9 cellular contexts compared by ENCODE assay signal in the genomic region with DNA sequence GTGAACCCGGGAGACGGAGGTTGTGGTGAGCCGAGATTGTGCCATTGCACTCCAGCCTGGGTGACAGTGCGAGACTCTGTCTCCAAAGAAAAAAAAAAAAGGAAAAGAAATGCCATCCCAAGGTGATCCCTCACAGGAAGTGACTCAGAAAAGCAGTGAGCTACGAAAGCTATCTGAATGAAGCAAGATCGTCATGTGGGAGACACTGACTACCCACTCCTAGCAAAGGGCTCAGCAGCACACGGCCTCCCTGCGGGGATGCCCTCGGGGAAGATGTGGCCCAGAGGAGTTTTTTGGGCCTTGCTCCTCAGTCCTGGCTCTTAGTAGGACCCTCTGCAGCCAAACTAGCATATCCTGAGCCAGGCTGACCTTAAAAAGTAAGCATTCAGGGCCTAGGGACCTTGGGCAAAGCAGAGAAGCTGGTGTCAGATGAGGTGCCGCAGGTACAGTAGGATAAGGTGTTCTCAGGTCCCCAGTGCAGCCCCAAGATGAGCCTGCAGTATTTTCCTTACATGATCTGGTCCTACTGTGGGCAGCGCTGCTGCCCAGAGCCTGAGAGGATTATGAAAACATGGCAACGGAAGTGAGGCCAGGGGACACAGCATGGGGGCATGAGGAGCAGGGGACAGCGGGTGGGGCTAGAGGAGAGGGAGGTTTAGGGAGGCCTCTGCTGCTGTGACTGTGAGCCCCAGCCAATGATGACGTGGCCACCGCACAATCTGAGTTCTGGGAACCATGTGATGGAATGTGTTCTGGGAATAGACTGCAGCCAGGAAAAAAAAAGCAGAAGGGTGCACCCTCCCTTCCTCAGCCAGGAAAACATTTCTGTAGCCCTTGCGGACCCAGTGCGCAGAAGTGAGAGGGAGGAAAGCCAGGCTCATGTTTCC. TPM values are rescaled to one million over a fixed set of nuclear protein-coding genes. Genes with fewer than 3 reads are reported as not detected.
DNase-seq lines count a peak whose midpoint lies in the region; ATAC-seq, FAIRE-seq and TF ChIP-seq lines count a peak whose summit lies in the region.
"Not testable (repeated sequence)": the region's sequence is repeated elsewhere in the genome, so short reads cannot be mapped to it uniquely, and the experiment has no call there.
"Had no signal": no experiment of that assay in that cellular context is flagged by ENCODE, and none has a peak within 500 bp of the region (broad histone marks: within the 10 kb centered on the region; RNA-seq: fewer than 3 reads in every experiment).

No MANE protein-coding gene starts in this region.

- H3K79me2 ChIP-seq in PC-3 (ENCODE audit: low read length), result not testable (repeated sequence)

- not testable (repeated sequence) for TF ChIP-seq POLR2A in A549 (IDR thresholded peaks at IDR 0.05; ENCODE audit: low read length); gastroesophageal sphincter (IDR thresholded peaks at IDR 0.05)

- not testable (repeated sequence) for DNase-seq in A549 (ENCODE audit: low read depth in 1 of 2, low spot score in 1 of 2); PC-3; heart right ventricle; thoracic aorta (ENCODE audit: low spot score)
- DNase-seq in activated CD8-positive, alpha-beta memory T cell treated with anti-CD3 and anti-CD28 coated beads, Interleukin-2, amount 50 U/mL, for 48 hours, result peak; percentile 20
- peak; percentile 14 for DNase-seq in mesenteric fat pad (ENCODE audit: low spot score)

- not testable (repeated sequence) for H3K4me3 ChIP-seq in A549; PC-3 (ENCODE audit: low read length); gastroesophageal sphincter; heart right ventricle; thoracic aorta

- not testable (repeated sequence) for TF ChIP-seq CTCF in A549 (IDR thresholded peaks at IDR 0.05); PC-3 (conservative IDR thresholded peaks at IDR 0.05; ENCODE audit: low read depth, low read length); gastroesophageal sphincter (IDR thresholded peaks at IDR 0.05); heart right ventricle (IDR thresholded peaks at IDR 0.05); thoracic aorta (IDR thresholded peaks at IDR 0.05)

- H2AFZ ChIP-seq in PC-3 (ENCODE audit: low read length), result not testable (repeated sequence)

- not testable (repeated sequence) for H3K9me3 ChIP-seq in A549; PC-3 (ENCODE audit: low read length); gastroesophageal sphincter; heart right ventricle; thoracic aorta

- H3K4me2 ChIP-seq in A549; PC-3 (ENCODE audit: low read length): not testable (repeated sequence)

- TF ChIP-seq EP300 in A549 (IDR thresholded peaks at IDR 0.05); gastroesophageal sphincter (IDR thresholded peaks at IDR 0.05): not testable (repeated sequence)

- not testable (repeated sequence) for BruUV-seq in PC-3 (replicated peaks; lab: Mats Ljungman, UMichigan)

- H3K9ac ChIP-seq in PC-3 (ENCODE audit: low read length), result not testable (repeated sequence)

- H3K9me2 ChIP-seq in PC-3 (replicated peaks; ENCODE audit: low read length), result not testable (repeated sequence)

- H3K36me3 ChIP-seq in PC-3 (ENCODE audit: low read depth, low read length); gastroesophageal sphincter; heart right ventricle; thoracic aorta: not testable (repeated sequence)

- H3F3A ChIP-seq in PC-3 (ENCODE audit: low read length, unreplicated experiment), result not testable (repeated sequence)

- ATAC-seq in A549 (peak; percentile 73 to 95), PC-3 (peak; percentile 35; the same call in 1 of the 2 replicates), gastroesophageal sphincter (peak; percentile 34), heart right ventricle (peak in 6 of 8 donors; percentile 39 to 86 (median 70)), thoracic aorta (ENCODE audit: insufficient number of reproducible peaks, low FRiP score, low read depth) (peak; percentile 73)

- not testable (repeated sequence) for FAIRE-seq in A549 (lab: Jason Lieb, UNC)

- not testable (repeated sequence) for H3K4me1 ChIP-seq in A549; PC-3 (ENCODE audit: insufficient read depth, low read length); gastroesophageal sphincter; heart right ventricle; thoracic aorta (ENCODE audit: control insufficient read depth in 1 of 2, low read depth in 2 of 2)

- WGBS in A549 (ENCODE audit: missing lambda C conversion rate), result 100% methylated on average over 2 of the region's 17 CpGs
- 80% methylated on average over 1 of the region's 17 CpGs; no CpG with 5 or more reads in 1 of the 2 donors for WGBS in gastroesophageal sphincter (ENCODE audit: low coverage in 1 of 2), 2 donors
- WGBS in heart right ventricle, 2 donors, result 98 to 100% methylated on average over 1 of the region's 17 CpGs

- H3K27me3 ChIP-seq in PC-3 (ENCODE audit: low read length); gastroesophageal sphincter; heart right ventricle; thoracic aorta (replicated peaks; ENCODE audit: insufficient read depth): not testable (repeated sequence)

- CTCF ChIA-PET in A549 (lab: Yijun Ruan, JAX); PC-3 (lab: Charles Lee): not testable (repeated sequence)

- POLR2A ChIA-PET in A549 (lab: Yijun Ruan, JAX); PC-3 (lab: Charles Lee; ENCODE audit: unreplicated experiment): not testable (repeated sequence)

- intact Hi-C loops in PC-3 (cut with micrococcal nuclease); heart right ventricle (cut with DNase I): not testable (repeated sequence)

- H3K27ac ChIP-seq in A549; PC-3 (ENCODE audit: low read length); gastroesophageal sphincter; heart right ventricle; thoracic aorta: not testable (repeated sequence)

- H4K20me1 ChIP-seq in PC-3 (ENCODE audit: low read length), result not testable (repeated sequence)

- not testable (repeated sequence) for TF ChIP-seq RAD21 in A549 (conservative IDR thresholded peaks at IDR 0.05 in 1 of 2, IDR thresholded peaks at IDR 0.05 in 1 of 2)

RNA-seq across cellular contexts. Expression of gene RIMBP3C, which starts 6.6 kb away (rescaled TPM):
- polyA plus RNA-seq in A549 (2011; rRNA removed) (0.05 and 0.08 TPM in 2 replicates), A549 (2017; fragmentation: RNase III; extraction: RNeasy Plus Mini Kit Qiagen cat#74134 plus additional on column Dnase treatment) (0.17 to 0.27 TPM (median 0.24 TPM) in 3 replicates), heart right ventricle (not detected)
- polyA plus RNA-seq in A549 (2012; cell fraction: cytosol; rRNA removed), result 0.01 and 0.04 TPM in 2 replicates
- polyA plus RNA-seq in A549 (2012; cell fraction: nucleus; rRNA removed), result 0.04 and 0.08 TPM in 2 replicates
- polyA minus RNA-seq in A549 (2011; rRNA and poly(A)+ RNA removed), result 0.41 and 0.68 TPM in 2 replicates
- total RNA-seq in PC-3 (2014; rRNA removed) (0.29 TPM in 1 of 2 replicates, not detected in the other), gastroesophageal sphincter (under 1 TPM; 0.15 to 0.40 (median 0.25) TPM), heart right ventricle (under 1 TPM in 6 of 10 donors, not detected in 4; 0.05 to 0.32 (median 0.14) TPM), mesenteric fat pad (0.26 TPM), thoracic aorta (under 1 TPM; 0.14 to 0.28 TPM)
- total RNA-seq: Calu3; CD8-positive, alpha-beta T cell had no signal

RNA-seq across cellular contexts. Expression of gene UBE2L3, which starts 22.8 kb away (rescaled TPM):
- polyA plus RNA-seq in A549 (2011; rRNA removed), result 45.3 and 54.9 TPM in 2 replicates
- polyA plus RNA-seq in A549 (2012; cell fraction: cytosol; rRNA removed), result 33.7 and 34.3 TPM in 2 replicates
- polyA plus RNA-seq in A549 (2012; cell fraction: nucleus; rRNA removed), result 17.6 and 25.7 TPM in 2 replicates
- 53.1 to 56.6 TPM (median 55.6 TPM) in 3 replicates for polyA plus RNA-seq in A549 (2017; fragmentation: RNase III; extraction: RNeasy Plus Mini Kit Qiagen cat#74134 plus additional on column Dnase treatment)
- polyA minus RNA-seq in A549 (2011; rRNA and poly(A)+ RNA removed), result 28.2 and 32.9 TPM in 2 replicates
- 50.7 and 72.0 TPM in 2 replicates for total RNA-seq in PC-3 (2014; rRNA removed)
- 10 to 100 TPM; 40.5 to 94.4 (median 60.0) TPM for total RNA-seq in gastroesophageal sphincter
- total RNA-seq in heart right ventricle, result 10 to 100 TPM; 43.1 to 61.3 (median 49.5) TPM
- polyA plus RNA-seq in heart right ventricle, result 10 to 100 TPM; 52.1 to 63.6 TPM
- total RNA-seq in mesenteric fat pad, result 48.2 TPM
- total RNA-seq in thoracic aorta, result 10 to 100 TPM; 33.8 to 38.3 TPM

Comparison
In these comparisons a context has a peak if more than half of its experiments do, and no peak if none do; other contexts are left out.
1. ATAC-seq: peak in every context shown above with its lines; median percentile 84 in A549; 73 in thoracic aorta; 70 in heart right ventricle; 35 in PC-3; 34 in gastroesophageal sphincter.